In genomic region chr19:18401580-18402112, GRCh38 we compare ENCODE assay signal across 8 cellular contexts. TPM values are rescaled to one million over a fixed set of nuclear protein-coding genes. Genes with fewer than 3 reads are reported as not detected.
A peak's percentile ranks its signal among the peaks of the same experiment; 100 is the strongest.
DNase-seq lines count a peak whose midpoint lies in the region; ATAC-seq and TF ChIP-seq lines count a peak whose summit lies in the region.

No MANE protein-coding gene starts in this region.

- H3K4me3 Mint-ChIP-seq in GM23338: no peak overlapping the region

- no peaks in the 10 kb centered on the region for H3K36me3 ChIP-seq in GM23338 (ENCODE audit: insufficient read depth)
- no peaks in the 10 kb centered on the region for H3K36me3 ChIP-seq in esophagus muscularis mucosa
- H3K36me3 ChIP-seq in osteoblast (ENCODE audit: insufficient read depth, low read length): no peaks in the 10 kb centered on the region
- H3K36me3 ChIP-seq in uterus: no peaks in the 10 kb centered on the region

- CTCF ChIA-PET in RWPE1 (lab: Yijun Ruan, JAX): interaction anchor here (0.6 to 1.2 kb wide), 8 partner anchors 13 to 339 kb away, joined by 3 to 4 read pairs (median 3); partner anchors contain the start of gene GDF15

- peak; percentile 81 for ATAC-seq in GM23338
- no peak for ATAC-seq in HG02623 (IDR thresholded peaks at IDR 0.05; ENCODE audit: unreplicated experiment)

- TF ChIP-seq CTCF in AG09319 (IDR thresholded peaks at IDR 0.05; ENCODE audit: low read depth, low read length) (peak; percentile 52), GM23338 (conservative IDR thresholded peaks at IDR 0.05; ENCODE audit: low read depth in 2 of 2) (peak; percentile 43 to 55), RWPE1 (conservative IDR thresholded peaks at IDR 0.05; ENCODE audit: low read depth) (peak; percentile 42; the same call in 1 of the 2 replicates), esophagus muscularis mucosa (IDR thresholded peaks at IDR 0.05) (peak; percentile 22 to 37 (median 33)), osteoblast (IDR thresholded peaks at IDR 0.05; ENCODE audit: extremely low read depth, low read depth, low read length) (peak; percentile 44), uterus (IDR thresholded peaks at IDR 0.05) (peak in 2 of 4 experiments; percentile 18 to 24)

- peaks cover 3% of the 10 kb centered on the region; the same call in 2 of the 3 replicates for H3K4me1 Mint-ChIP-seq in GM23338

- TF ChIP-seq EP300 in esophagus muscularis mucosa (IDR thresholded peaks at IDR 0.05): no peak

- 40% methylated on average over 7 of the region's 7 CpGs for WGBS in esophagus muscularis mucosa

- intact Hi-C loops in esophagus muscularis mucosa (cut with DNase I): no loop called here
- intact Hi-C loops in uterus (cut with DNase I; ENCODE audit: low total_unique reads): no loop called here

- TF ChIP-seq POLR2A in esophagus muscularis mucosa (IDR thresholded peaks at IDR 0.05; ENCODE audit: low read depth) (no peak), uterus (IDR thresholded peaks at IDR 0.05) (no peak)

- H3F3A ChIP-seq in GM23338 (replicated peaks; ENCODE audit: low read depth): no peaks in the 10 kb centered on the region

- H2AFZ ChIP-seq in GM23338: no peak overlapping the region
- H2AFZ ChIP-seq in osteoblast (ENCODE audit: low read length): no peak overlapping the region

- no peak overlapping the region for H3K4me3 ChIP-seq in GM23338
- H3K4me3 ChIP-seq in esophagus muscularis mucosa: no peak overlapping the region
- H3K4me3 ChIP-seq in osteoblast (ENCODE audit: insufficient read depth, low read length): no peak overlapping the region
- no peak overlapping the region for H3K4me3 ChIP-seq in uterus

- H3K9me3 Mint-ChIP-seq in GM23338: no peaks in the 10 kb centered on the region

- H3K27me3 ChIP-seq in GM23338 (ENCODE audit: insufficient read depth): 0 out of 2 replicates have a peak, but pooled peaks cover 4% of the 10 kb centered on the region
- H3K27me3 ChIP-seq in esophagus muscularis mucosa: peaks cover 0 to 19% (median 9%) of the 10 kb centered on the region in 4 donors
- H3K27me3 ChIP-seq in osteoblast (ENCODE audit: insufficient read depth, low read length): peaks cover 15% of the 10 kb centered on the region
- H3K27me3 ChIP-seq in uterus: peaks cover 6% of the 10 kb centered on the region in 2 donors

- H3K27ac ChIP-seq in GM23338 (ENCODE audit: low read depth) (no peak overlapping the region), RWPE1 (peak overlapping the region; percentile 54), esophagus muscularis mucosa (replicated peaks in 1 of 4) (peak overlapping the region in 1 of 4 donors; percentile 27), osteoblast (ENCODE audit: low read depth, low read length) (no peak overlapping the region), uterus (no peak overlapping the region)

- no peaks in the 10 kb centered on the region for H3K79me2 ChIP-seq in GM23338 (replicated peaks; ENCODE audit: insufficient read depth)
- H3K79me2 ChIP-seq in osteoblast (ENCODE audit: insufficient read depth, low read length): no peaks in the 10 kb centered on the region

- H3K9me3 ChIP-seq in esophagus muscularis mucosa (no peaks in the 10 kb centered on the region), osteoblast (ENCODE audit: low read depth, low read length) (no peaks in the 10 kb centered on the region), uterus (no peaks in the 10 kb centered on the region)

- no peak overlapping the region for H3K27ac Mint-ChIP-seq in GM23338

- DNase-seq in AG09319 (ENCODE audit: extremely low read depth, low read depth) (no peak), GM23338 (ENCODE audit: low spot score) (peak; percentile 81), RWPE1 (ENCODE audit: low spot score) (no peak), esophagus muscularis mucosa (ENCODE audit: extremely low spot score) (no peak), osteoblast (ENCODE audit: insufficient read length, low spot score, missing footprints) (peak; percentile 83), activated gamma-delta T cell treated with Interleukin-2 at 50 U/mL for 16 hours (no peak), uterus (no peak)

- POLR2A ChIA-PET in RWPE1 (lab: Yijun Ruan, JAX; ENCODE audit: low non-redundant PET): no interaction called here

- H3K36me3 Mint-ChIP-seq in GM23338 (ENCODE audit: low read depth): no peaks in the 10 kb centered on the region

- H3K27me3 Mint-ChIP-seq in GM23338 (ENCODE audit: insufficient read depth, low read depth, poor library complexity): peaks cover 7% of the 10 kb centered on the region

- H3K4me1 ChIP-seq in GM23338 (ENCODE audit: insufficient read depth) (peaks cover 2% of the 10 kb centered on the region; the same call in 1 of the 2 replicates), esophagus muscularis mucosa (peaks cover 0 to 20% (median 14%) of the 10 kb centered on the region in 4 donors), osteoblast (ENCODE audit: insufficient read depth, low read length) (peaks cover 15% of the 10 kb centered on the region), uterus (no peaks in the 10 kb centered on the region)

- no peaks in the 10 kb centered on the region for H3K9me2 ChIP-seq in GM23338 (ENCODE audit: insufficient read depth)

- H3K4me2 ChIP-seq in GM23338: no peak overlapping the region
- H3K4me2 ChIP-seq in osteoblast (ENCODE audit: insufficient read depth, low read length): no peak overlapping the region

- no peaks in the 10 kb centered on the region for H4K20me1 ChIP-seq in GM23338 (replicated peaks; ENCODE audit: insufficient read depth)
- H4K20me1 ChIP-seq in osteoblast (ENCODE audit: insufficient read depth, low read length): no peaks in the 10 kb centered on the region

RNA-seq across cellular contexts. Expression of gene LRRC25, which starts 4.2 kb away (rescaled TPM):
- total RNA-seq in GM23338 (2014; rRNA removed; shearing (Covaris generic)): 0.17 TPM in 1 of 2 replicates, not detected in the other
- polyA plus RNA-seq in GM23338 (2016; fragmentation: Nextera tagmentation; extraction: Ambion mirVana): 0.14 and 0.24 TPM in 2 replicates
- total RNA-seq in esophagus muscularis mucosa (10 to 100 TPM in 1 of 4 donors, 1 to 10 TPM in 3; 5.8 to 20.4 (median 7.0) TPM), osteoblast (0.88 and 1.1 TPM in 2 replicates), uterus (1 to 10 TPM in 2 of 4 donors, under 1 TPM in 1, not detected in 1; 0.51 to 2.3 (median 1.9) TPM)

RNA-seq across cellular contexts. Expression of gene GDF15, which starts 15.7 kb away (rescaled TPM):
- 15.7 and 19.8 TPM in 2 replicates for total RNA-seq in GM23338 (2014; rRNA removed; shearing (Covaris generic))
- polyA plus RNA-seq in GM23338 (2016; fragmentation: Nextera tagmentation; extraction: Ambion mirVana): 12.6 and 18.3 TPM in 2 replicates
- total RNA-seq in esophagus muscularis mucosa (1 to 10 TPM; 1.6 to 5.6 (median 3.8) TPM), osteoblast (61.6 and 74.2 TPM in 2 replicates), uterus (10 to 100 TPM in 1 of 4 donors, 1 to 10 TPM in 1, under 1 TPM in 2; 0.41 to 13.1 (median 1.6) TPM)

RNA-seq across cellular contexts. Expression of gene SSBP4, which starts 17.6 kb away (rescaled TPM):
- total RNA-seq in GM23338 (2014; rRNA removed; shearing (Covaris generic)): 42.8 and 44.4 TPM in 2 replicates
- 47.9 and 52.0 TPM in 2 replicates for polyA plus RNA-seq in GM23338 (2016; fragmentation: Nextera tagmentation; extraction: Ambion mirVana)
- 100 to 1,000 TPM in 1 of 4 donors, 10 to 100 TPM in 3; 53.2 to 109 (median 77.8) TPM for total RNA-seq in esophagus muscularis mucosa
- total RNA-seq in osteoblast: 77.8 and 90.8 TPM in 2 replicates
- total RNA-seq in uterus: 100 to 1,000 TPM in 1 of 4 donors, 10 to 100 TPM in 3; 23.6 to 105 (median 54.8) TPM

RNA-seq across cellular contexts. Expression of gene ISYNA1, which starts 36.3 kb away (rescaled TPM):
- 199 and 208 TPM in 2 replicates for total RNA-seq in GM23338 (2014; rRNA removed; shearing (Covaris generic))
- 191 and 217 TPM in 2 replicates for polyA plus RNA-seq in GM23338 (2016; fragmentation: Nextera tagmentation; extraction: Ambion mirVana)
- total RNA-seq in esophagus muscularis mucosa: 10 to 100 TPM; 15.8 to 38.9 (median 26.2) TPM
- total RNA-seq in osteoblast: 7.7 and 8.0 TPM in 2 replicates
- 100 to 1,000 TPM in 2 of 4 donors, 10 to 100 TPM in 2; 56.8 to 152 (median 106) TPM for total RNA-seq in uterus

Comparison
In these comparisons a context has a peak if more than half of its experiments do, and no peak if none do; other contexts are left out.
1. DNase-seq: peak in GM23338 (single experiment) and osteoblast (single experiment); none in AG09319 (single experiment), RWPE1 (single experiment), esophagus muscularis mucosa (single experiment), activated gamma-delta T cell treated with Interleukin-2 at 50 U/mL for 16 hours (single experiment) and uterus (0 of 2).